ENCODE assay signal across 8 cellular contexts in the genomic region with DNA sequence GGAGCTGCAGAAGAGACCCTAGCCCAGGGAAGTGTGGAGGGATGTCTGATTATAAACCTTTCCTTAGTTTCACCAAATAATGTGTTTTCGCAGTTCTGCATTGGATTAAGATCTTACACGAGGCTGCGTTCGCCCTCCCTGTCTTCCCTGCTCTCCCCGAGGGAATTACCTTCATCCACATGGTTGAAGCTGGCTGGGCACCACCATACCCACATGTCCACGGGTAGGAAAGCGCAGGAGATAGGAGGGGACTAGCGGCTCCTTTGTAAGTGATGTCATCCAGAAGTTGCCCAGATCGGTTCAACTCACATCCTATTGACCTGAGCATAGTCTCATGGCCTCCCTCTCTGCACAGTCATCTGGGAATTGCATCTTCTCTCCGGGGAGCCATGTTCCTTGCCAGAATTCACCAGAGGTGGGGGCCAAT. TPM values are rescaled to one million over a fixed set of nuclear protein-coding genes. Genes with fewer than 3 reads are reported as not detected.
DNase-seq lines count a peak whose midpoint lies in the region; ATAC-seq and TF ChIP-seq lines count a peak whose summit lies in the region.

No MANE protein-coding gene starts in this region.

- H3F3A ChIP-seq in GM23248 (ENCODE audit: insufficient read depth): peaks cover 19% of the 10 kb centered on the region

- peak overlapping the region; percentile 93 to 99 (median 97) for H3K4me3 Mint-ChIP-seq in brain
- H3K4me3 Mint-ChIP-seq in stimulated activated naive CD8-positive, alpha-beta T cell treated with anti-CD3 and anti-CD28 coated beads, Interleukin-15, amount 100 ng/mL, for 72 hours: peak overlapping the region; percentile 87 to 95

- CTCF ChIA-PET in BJ (lab: Yijun Ruan, JAX): interaction anchor here (1.0 to 1.8 kb wide), 3 partner anchors 9 to 244 kb away, joined by 3 to 8 read pairs (median 4); no protein-coding TSS in a partner anchor

- H3K27ac ChIP-seq in GM23248: peak overlapping the region; percentile 94

- H3K4me1 ChIP-seq in GM23248 (ENCODE audit: insufficient read depth) (peaks cover 14% of the 10 kb centered on the region), NT2/D1 (ENCODE audit: insufficient read depth, insufficient read length) (no peaks in the 10 kb centered on the region)

- H3K9ac ChIP-seq in GM23248 (peak overlapping the region; percentile 90), NT2/D1 (ENCODE audit: insufficient read length, low read depth) (peak overlapping the region; percentile 97)

- POLR2A ChIA-PET in BJ (lab: Charles Lee): no interaction called here

- peak overlapping the region; percentile 93 for H3K4me2 ChIP-seq in GM23248 (ENCODE audit: unreplicated experiment)

- H3K4me3 ChIP-seq in BJ (ENCODE audit: low read depth, low read length): peak overlapping the region; percentile 88
- peak overlapping the region; percentile 92 for H3K4me3 ChIP-seq in GM23248
- H3K4me3 ChIP-seq in NT2/D1 (ENCODE audit: insufficient read length, low read depth): peak overlapping the region; percentile 84

- ATAC-seq in stimulated activated naive CD8-positive, alpha-beta T cell treated with anti-CD3 and anti-CD28 coated beads, Interleukin-15, amount 100 ng/mL, for 72 hours: no peak
- ATAC-seq in GM19395 (IDR thresholded peaks at IDR 0.05; ENCODE audit: unreplicated experiment) (no peak), HG02798 (IDR thresholded peaks at IDR 0.05; ENCODE audit: poor library complexity, unreplicated experiment) (no peak)

- 4 to 6% methylated on average over 10 of the region's 10 CpGs for WGBS in GM23248 (ENCODE audit: low coverage in 1 of 2, low lambda C conversion rate in 2 of 2, missing lambda C conversion rate in 2 of 2), 2 experiments

- H3K27me3 ChIP-seq in BJ (ENCODE audit: control insufficient read depth, insufficient read depth, low read length) (no peaks in the 10 kb centered on the region), GM23248 (replicated peaks; ENCODE audit: insufficient read depth) (no peaks in the 10 kb centered on the region), NT2/D1 (ENCODE audit: insufficient read depth, insufficient read length) (peaks cover 7% of the 10 kb centered on the region)

- H4K20me1 ChIP-seq in GM23248 (ENCODE audit: insufficient read depth): no peaks in the 10 kb centered on the region

- peaks cover 17% of the 10 kb centered on the region for H3K27me3 Mint-ChIP-seq in brain
- H3K27me3 Mint-ChIP-seq in stimulated activated naive CD8-positive, alpha-beta T cell treated with anti-CD3 and anti-CD28 coated beads, Interleukin-15, amount 100 ng/mL, for 72 hours: no peaks in the 10 kb centered on the region

- H3K9me3 ChIP-seq in GM23248 (ENCODE audit: low read depth) (no peaks in the 10 kb centered on the region), NT2/D1 (ENCODE audit: insufficient read depth, low read length) (no peaks in the 10 kb centered on the region)

- H2AFZ ChIP-seq in GM23248: peak overlapping the region; percentile 86

- H3K27ac Mint-ChIP-seq in brain: peak overlapping the region; percentile 42 to 97 (median 95)
- H3K27ac Mint-ChIP-seq in stimulated activated naive CD8-positive, alpha-beta T cell treated with anti-CD3 and anti-CD28 coated beads, Interleukin-15, amount 100 ng/mL, for 72 hours: peak overlapping the region in 1 of 2 donors; percentile 72

- no peak for DNase-seq in BJ (ENCODE audit: low read depth)
- DNase-seq in GM23248: peak; percentile 79
- DNase-seq in NT2/D1 (ENCODE audit: low read depth, low spot score): no peak
- peak; percentile 61 for DNase-seq in kidney glomerular epithelial cell (lab: John Stamatoyannopoulos, UW)
- DNase-seq in stimulated activated naive CD8-positive, alpha-beta T cell treated with anti-CD3 and anti-CD28 coated beads, Interleukin-15, amount 100 ng/mL, for 72 hours: no peak

- H3K36me3 ChIP-seq in BJ (ENCODE audit: control insufficient read depth, insufficient read depth, low read length): no peaks in the 10 kb centered on the region
- H3K36me3 ChIP-seq in GM23248 (ENCODE audit: low read depth): no peaks in the 10 kb centered on the region
- H3K36me3 ChIP-seq in NT2/D1 (ENCODE audit: insufficient read depth, insufficient read length, low read length): peaks cover 46% of the 10 kb centered on the region

- TF ChIP-seq CTCF in BJ (IDR thresholded peaks at IDR 0.05; ENCODE audit: insufficient read depth, low read depth, low read length) (no peak), brain (conservative IDR thresholded peaks at IDR 0.05) (peak in 1 of 2 experiments; percentile 2)

- in situ Hi-C loops in GM23248 (cut with MboI): no loop called here

- H3K79me2 ChIP-seq in GM23248 (ENCODE audit: insufficient read depth): peaks cover 56% of the 10 kb centered on the region

- no peaks in the 10 kb centered on the region for H3K9me2 ChIP-seq in GM23248 (ENCODE audit: insufficient read depth)

- H3K36me3 Mint-ChIP-seq in brain: peaks cover 39% of the 10 kb centered on the region

- peaks cover 56% of the 10 kb centered on the region for H3K4me1 Mint-ChIP-seq in brain
- H3K4me1 Mint-ChIP-seq in stimulated activated naive CD8-positive, alpha-beta T cell treated with anti-CD3 and anti-CD28 coated beads, Interleukin-15, amount 100 ng/mL, for 72 hours: peaks cover 52% of the 10 kb centered on the region

- H3K9me3 Mint-ChIP-seq in brain: peaks cover 0 to 2% (median 0%) of the 10 kb centered on the region in 5 experiments
- H3K9me3 Mint-ChIP-seq in stimulated activated naive CD8-positive, alpha-beta T cell treated with anti-CD3 and anti-CD28 coated beads, Interleukin-15, amount 100 ng/mL, for 72 hours: no peaks in the 10 kb centered on the region

RNA-seq across cellular contexts. Expression of gene TTL, which starts 1.1 kb away (rescaled TPM):
- polyA plus RNA-seq in BJ (2011; rRNA removed) (11.1 and 19.0 TPM in 2 replicates), GM23248 (2016; fragmentation: Nextera tagmentation; extraction: Ambion mirVana) (11.1 and 11.5 TPM in 2 replicates), brain (ENCODE audit: insufficient read depth, low read depth, low replicate concordance) (36.6 TPM)
- 27.1 and 27.4 TPM in 2 replicates for polyA minus RNA-seq in BJ (2011; rRNA and poly(A)+ RNA removed)
- 68.4 and 69.7 TPM in 2 replicates for total RNA-seq in GM23248 (2014; rRNA removed; shearing (Covaris generic))

RNA-seq across cellular contexts. Expression of gene RGPD8, which starts 49.6 kb away (rescaled TPM):
- polyA plus RNA-seq in BJ (2011; rRNA removed) (0.97 and 1.8 TPM in 2 replicates), GM23248 (2016; fragmentation: Nextera tagmentation; extraction: Ambion mirVana) (2.1 and 2.3 TPM in 2 replicates), brain (ENCODE audit: insufficient read depth, low read depth, low replicate concordance) (1.0 TPM)
- polyA minus RNA-seq in BJ (2011; rRNA and poly(A)+ RNA removed): 1.5 and 1.6 TPM in 2 replicates
- total RNA-seq in GM23248 (2014; rRNA removed; shearing (Covaris generic)): 11.6 and 16.8 TPM in 2 replicates

RNA-seq across cellular contexts. Expression of gene POLR1B, which starts 59.2 kb away (rescaled TPM):
- polyA plus RNA-seq in BJ (2011; rRNA removed): 11.8 and 13.9 TPM in 2 replicates
- polyA minus RNA-seq in BJ (2011; rRNA and poly(A)+ RNA removed): 28.7 and 36.9 TPM in 2 replicates
- total RNA-seq in GM23248 (2014; rRNA removed; shearing (Covaris generic)): 9.2 and 16.5 TPM in 2 replicates
- polyA plus RNA-seq in GM23248 (2016; fragmentation: Nextera tagmentation; extraction: Ambion mirVana): 8.2 and 9.8 TPM in 2 replicates
- polyA plus RNA-seq in brain (ENCODE audit: insufficient read depth, low read depth, low replicate concordance): 10.1 TPM

Comparison
In these comparisons a context has a peak if more than half of its experiments do, and no peak if none do; other contexts are left out.
1. DNase-seq: peak in GM23248 (single experiment) and kidney glomerular epithelial cell (single experiment); none in BJ (single experiment), NT2/D1 (single experiment) and stimulated activated naive CD8-positive, alpha-beta T cell treated with anti-CD3 and anti-CD28 coated beads, Interleukin-15, amount 100 ng/mL, for 72 hours (0 of 2).
2. Peak in every context shown above with its lines, with median percentiles within 50 percentile points of each other: H3K4me3 ChIP-seq.